Comparison of ENCODE assay signal across 25 cellular contexts in the genomic region with DNA sequence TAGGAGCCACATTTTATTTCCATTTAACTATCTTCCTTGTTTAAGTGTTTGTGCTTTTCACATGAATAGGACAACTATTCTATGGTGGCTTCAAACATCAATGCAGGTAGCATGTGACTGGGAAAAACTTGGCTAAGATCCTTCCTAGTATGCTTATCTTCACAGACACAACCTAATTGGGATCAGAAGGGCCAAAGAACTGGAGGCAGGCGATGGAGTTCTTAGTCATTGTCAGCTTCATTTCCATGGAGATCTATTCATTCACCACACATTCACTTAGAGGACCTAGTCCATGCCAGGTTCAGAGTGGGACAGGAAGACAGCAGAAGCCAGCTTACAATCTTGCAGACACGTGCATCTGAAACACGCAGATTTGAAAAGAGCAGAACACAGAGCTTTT.
"Had no signal": no experiment of that assay in that cellular context is flagged by ENCODE, and none has a peak within 500 bp of the region (broad histone marks: within the 10 kb centered on the region; RNA-seq: fewer than 3 reads in every experiment).

No MANE protein-coding gene starts in this region.

- H3K4me2 ChIP-seq: hepatocyte had no signal

- H3K79me2 ChIP-seq: hepatocyte had no signal

- H3K4me3 ChIP-seq: colonic mucosa, coronary artery, dorsolateral prefrontal cortex, esophagus muscularis mucosa, esophagus squamous epithelium, gastrocnemius medialis, gastroesophageal sphincter, heart left ventricle, heart right ventricle, hepatocyte had no signal

- H3K27me3 ChIP-seq: colonic mucosa, esophagus muscularis mucosa, esophagus squamous epithelium, foreskin keratinocyte, gastrocnemius medialis, gastroesophageal sphincter, heart left ventricle, heart right ventricle, hepatocyte had no signal

- H3K27ac ChIP-seq: colonic mucosa, coronary artery, dorsolateral prefrontal cortex, epithelial cell of prostate, esophagus muscularis mucosa, esophagus squamous epithelium, foreskin keratinocyte, gastrocnemius medialis, gastroesophageal sphincter, heart left ventricle, heart right ventricle, hepatocyte had no signal

- H3K4me1 ChIP-seq: colonic mucosa, esophagus muscularis mucosa, esophagus squamous epithelium, foreskin keratinocyte, gastrocnemius medialis, gastroesophageal sphincter, heart left ventricle, heart right ventricle had no signal

- H3K9me3 ChIP-seq: colonic mucosa, esophagus squamous epithelium, gastrocnemius medialis had no signal

- H3K36me3 ChIP-seq: colonic mucosa, esophagus muscularis mucosa, esophagus squamous epithelium, gastrocnemius medialis, gastroesophageal sphincter, heart left ventricle, heart right ventricle had no signal

- H2AFZ ChIP-seq: hepatocyte had no signal

- DNase-seq: colonic mucosa; cortex of kidney; dermis blood vessel endothelial cell; dorsolateral prefrontal cortex; effector CD4-positive, alpha-beta T cell; effector CD8-positive, alpha-beta T cell; effector memory CD4-positive, alpha-beta T cell; effector memory CD8-positive, alpha-beta T cell; endodermal cell; erythroblast; esophagus squamous epithelium; foreskin fibroblast; foreskin keratinocyte; foreskin melanocyte; gastrocnemius medialis; glutamatergic neuron; head of caudate nucleus; heart left ventricle; heart right ventricle had no signal

- ATAC-seq: effector memory CD8-positive, alpha-beta T cell; esophagus mucosa; foreskin keratinocyte; gastrocnemius medialis; gastroesophageal sphincter; heart left ventricle; heart right ventricle had no signal
